In the genomic region with DNA sequence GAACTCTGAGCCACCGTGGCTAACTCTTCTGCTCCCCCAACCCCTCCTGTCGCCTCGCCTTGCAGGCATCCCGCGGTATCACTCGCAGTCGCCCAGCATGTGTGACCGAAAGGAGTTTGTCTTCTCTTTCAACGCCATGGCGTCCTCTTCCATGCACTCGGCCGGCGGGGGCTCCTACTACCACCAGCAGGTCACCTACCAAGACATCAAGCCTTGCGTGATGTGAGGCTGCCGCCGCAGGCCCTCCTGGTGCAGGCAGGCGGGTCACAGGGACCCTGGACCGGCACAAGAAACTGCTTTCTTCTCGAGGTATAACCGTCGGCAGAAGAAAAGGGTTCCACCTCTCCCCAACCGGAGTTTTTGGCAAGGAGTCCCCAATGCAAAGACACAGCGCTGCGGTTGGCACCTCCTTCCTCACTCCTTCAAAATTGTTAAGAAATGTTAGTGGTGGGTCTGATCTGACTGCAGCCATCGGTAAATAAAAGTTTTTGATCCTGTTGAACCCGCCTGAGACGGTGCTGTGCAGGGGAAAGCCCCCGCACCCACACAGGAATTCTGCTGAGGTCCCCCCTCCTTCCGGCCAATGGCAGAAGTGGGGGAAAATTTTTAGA, we compare ENCODE assay signal across 1 cellular context.
TF ChIP-seq lines count a peak whose summit lies in the region.

No MANE protein-coding gene starts in this region.

TF ChIP-seq in HepG2, 621 proteins besides CTCF, POLR2A, EP300 and RAD21:
- TF ChIP-seq ZKSCAN8 (CRISPR knock-in tag; IDR thresholded peaks at IDR 0.05; ENCODE audit: borderline replicate concordance) (no peak), MIER3 (CRISPR knock-in tag; IDR thresholded peaks at IDR 0.05; ENCODE audit: borderline replicate concordance) (no peak), MYPOP (CRISPR knock-in tag; IDR thresholded peaks at IDR 0.05) (no peak), ASH2L (IDR thresholded peaks at IDR 0.05; ENCODE audit: insufficient read length, low read depth, low read length) (no peak), HOXD1 (CRISPR knock-in tag; IDR thresholded peaks at IDR 0.05) (no peak), GLMP (CRISPR knock-in tag; IDR thresholded peaks at IDR 0.05; ENCODE audit: borderline replicate concordance) (no peak), FOSL1 (CRISPR knock-in tag; IDR thresholded peaks at IDR 0.05; ENCODE audit: borderline replicate concordance) (no peak), PAWR (CRISPR knock-in tag; IDR thresholded peaks at IDR 0.05; ENCODE audit: borderline replicate concordance) (no peak), NFE2L1 (CRISPR knock-in tag; IDR thresholded peaks at IDR 0.05; ENCODE audit: borderline replicate concordance) (no peak), TOE1 (CRISPR knock-in tag; IDR thresholded peaks at IDR 0.05) (no peak), TAF15 (IDR thresholded peaks at IDR 0.05; ENCODE audit: low read depth, low read length, poor library complexity, severe bottlenecking) (no peak), SRSF1 (optimal IDR thresholded peaks at IDR 0.05; ENCODE audit: low read depth, low read length) (no peak)
